25 cellular contexts compared by ENCODE assay signal in the genomic region with DNA sequence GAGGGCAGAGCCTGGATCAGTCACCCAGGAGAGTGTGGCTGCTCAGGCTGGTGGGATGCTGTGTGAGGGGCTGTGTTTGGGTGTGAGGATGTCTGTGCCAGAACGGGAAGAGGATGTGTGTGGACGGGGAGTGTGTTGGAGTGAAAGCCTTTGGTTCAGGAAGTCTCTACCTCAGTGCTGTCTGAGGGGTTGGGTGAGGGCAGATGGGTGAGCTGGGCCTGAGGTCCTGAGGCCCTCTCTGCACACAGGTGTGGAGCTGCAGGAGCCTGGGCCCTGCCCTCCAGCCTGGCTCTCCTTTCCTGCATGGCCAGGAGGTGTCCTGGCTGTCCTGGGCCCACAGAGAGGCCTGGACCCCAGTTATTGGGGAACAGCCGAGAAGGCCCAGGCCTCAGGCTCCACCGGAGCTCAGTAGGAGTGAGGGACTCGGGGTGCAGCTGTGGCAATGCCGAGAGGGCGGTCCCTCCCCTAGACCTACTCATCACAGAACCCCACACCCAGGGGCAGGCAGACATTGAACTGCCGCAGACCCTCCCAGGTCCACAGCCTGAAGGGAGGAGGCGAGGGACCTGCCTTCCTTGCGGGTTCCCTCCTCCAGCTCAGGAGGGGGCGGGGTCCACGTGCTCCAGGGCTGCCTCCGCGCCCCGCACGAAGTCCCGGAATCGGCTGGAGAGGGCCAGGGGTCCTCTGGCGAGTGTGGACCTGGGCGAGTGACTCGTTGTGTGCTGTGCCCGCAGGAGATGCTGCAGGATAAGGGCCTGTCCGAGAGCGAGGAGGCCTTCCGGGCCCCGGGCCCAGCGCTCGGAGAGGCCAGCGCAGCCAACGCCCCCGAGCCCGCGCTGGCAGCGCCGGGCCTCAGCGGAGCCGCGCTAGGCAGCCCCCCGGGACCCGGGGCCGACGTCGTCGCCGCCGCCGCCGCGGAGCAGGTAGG. TPM values are rescaled to one million over a fixed set of nuclear protein-coding genes. Genes with fewer than 3 reads are reported as not detected.
A peak's percentile ranks its signal among the peaks of the same experiment; 100 is the strongest.
DNase-seq lines count a peak whose midpoint lies in the region; ATAC-seq and TF ChIP-seq lines count a peak whose summit lies in the region.
"Had no signal": no experiment of that assay in that cellular context is flagged by ENCODE, and none has a peak within 500 bp of the region (broad histone marks: within the 10 kb centered on the region; RNA-seq: fewer than 3 reads in every experiment).

No MANE protein-coding gene starts in this region.

- no peak overlapping the region for H3K4me3 ChIP-seq in left ventricle myocardium inferior
- H3K4me3 ChIP-seq: MG63, PC-9, SK-N-MC had no signal

- peaks cover 14% of the 10 kb centered on the region for H3K36me3 Mint-ChIP-seq in chondrocyte (ENCODE audit: low read depth)
- no peaks in the 10 kb centered on the region for H3K36me3 Mint-ChIP-seq in type B pancreatic cell

- no peaks in the 10 kb centered on the region for H3K36me3 ChIP-seq in left ventricle myocardium inferior
- H3K36me3 ChIP-seq: MG63, suprapubic skin had no signal

- intact Hi-C loops in Right ventricle myocardium superior (cut with DNase I) (no loop called here), left ventricle myocardium inferior (cut with micrococcal nuclease) (no loop called here)

- ATAC-seq in Right ventricle myocardium superior (ENCODE audit: poor library complexity), result no peak
- ATAC-seq: activated CD8-positive, alpha-beta memory T cell treated with anti-CD3 and anti-CD28 coated beads, Interleukin-2, amount 10 ng/mL, durations not matched to agents 7 days and 5 days; esophagus mucosa; natural killer cell had no signal

- no peak overlapping the region for H3K27ac ChIP-seq in left ventricle myocardium inferior (replicated peaks)
- H3K27ac ChIP-seq: PC-9, SK-N-MC, suprapubic skin had no signal

- peaks cover 100% of the 10 kb centered on the region for H3K27me3 ChIP-seq in left ventricle myocardium inferior (ENCODE audit: low read depth)
- H3K27me3 ChIP-seq: MG63 had no signal

- H3K9me3 Mint-ChIP-seq in chondrocyte (ENCODE audit: low read depth), result no peaks in the 10 kb centered on the region
- peaks cover 4% of the 10 kb centered on the region for H3K9me3 Mint-ChIP-seq in type B pancreatic cell
- H3K9me3 Mint-ChIP-seq: central memory CD8-positive, alpha-beta T cell; natural killer cell had no signal

- DNase-seq in Right ventricle myocardium superior (peak; percentile 22), left ventricle myocardium inferior (no peak), chondrocyte (ENCODE audit: low spot score) (peak; percentile 83), mesenteric fat pad (ENCODE audit: low spot score) (peak; percentile 78), type B pancreatic cell (ENCODE audit: extremely low spot score, unreplicated experiment) (peak; percentile 68), NCI-H82 treated with DMSO at 0.1 percent for 48 hours (lab: John Stamatoyannopoulos, UW; ENCODE audit: unreplicated experiment) (no peak), NCI-H1092 (lab: John Stamatoyannopoulos, UW) (no peak)
- DNase-seq in effector CD8-positive, alpha-beta T cell (lab: John Stamatoyannopoulos, UW), result no peak
- DNase-seq: ACHN; effector CD4-positive, alpha-beta T cell; HFFc6; MG63; natural killer cell; NCI-H187; NCI-H345; PC-9; small intestine; stimulated activated CD4-positive, alpha-beta T cell treated with anti-CD3 and anti-CD28 coated beads, Interleukin-4, amount 100 ng/mL, for 4 hours; T-helper 9 cell had no signal

- H3K4me3 Mint-ChIP-seq in chondrocyte (ENCODE audit: unreplicated experiment) (no peak overlapping the region), type B pancreatic cell (peak overlapping the region; percentile 72)
- H3K4me3 Mint-ChIP-seq: activated CD8-positive, alpha-beta memory T cell treated with anti-CD3 and anti-CD28 coated beads, Interleukin-2, amount 10 ng/mL, durations not matched to agents 7 days and 5 days had no signal

- H3K27me3 Mint-ChIP-seq in chondrocyte (ENCODE audit: low read depth), result peaks cover 75% of the 10 kb centered on the region
- H3K27me3 Mint-ChIP-seq in type B pancreatic cell, result peaks cover 86% of the 10 kb centered on the region

- TF ChIP-seq CTCF in left ventricle myocardium inferior (IDR thresholded peaks at IDR 0.05; ENCODE audit: borderline replicate concordance) (no peak), chondrocyte (IDR thresholded peaks at IDR 0.05) (no peak), type B pancreatic cell (conservative IDR thresholded peaks at IDR 0.05) (no peak)

- H3K27ac Mint-ChIP-seq in chondrocyte (ENCODE audit: unreplicated experiment), result no peak overlapping the region
- no peak overlapping the region for H3K27ac Mint-ChIP-seq in type B pancreatic cell
- H3K27ac Mint-ChIP-seq: activated CD4-positive, alpha-beta T cell treated with anti-CD3 and anti-CD28 coated beads for 36 hours; activated CD8-positive, alpha-beta memory T cell treated with anti-CD3 and anti-CD28 coated beads, Interleukin-2, amount 10 ng/mL, durations not matched to agents 7 days and 5 days; HFFc6; natural killer cell had no signal

- H3K4me1 ChIP-seq in left ventricle myocardium inferior, result peaks cover 40% of the 10 kb centered on the region

- no peaks in the 10 kb centered on the region for H3K9me3 ChIP-seq in left ventricle myocardium inferior (replicated peaks)
- H3K9me3 ChIP-seq: MG63, suprapubic skin had no signal

- H3K4me1 Mint-ChIP-seq in chondrocyte (ENCODE audit: low read depth) (peaks cover 20% of the 10 kb centered on the region), type B pancreatic cell (ENCODE audit: unreplicated experiment) (peaks cover 20% of the 10 kb centered on the region)

RNA-seq across cellular contexts. Expression of gene TBX4, which starts 3.8 kb away (rescaled TPM):
- not detected for total RNA-seq in Right ventricle myocardium superior
- not detected for total RNA-seq in left ventricle myocardium inferior
- total RNA-seq in chondrocyte, result not detected in 3 replicates
- total RNA-seq in mesenteric fat pad, result 0.19 TPM
- total RNA-seq in type B pancreatic cell (ENCODE audit: low replicate concordance), result 0.45 and 1.8 TPM in 2 replicates
- total RNA-seq: activated CD4-positive, alpha-beta T cell treated with anti-CD3 and anti-CD28 coated beads for 36 hours; activated CD8-positive, alpha-beta memory T cell treated with anti-CD3 and anti-CD28 coated beads, Interleukin-2, amount 10 ng/mL, durations not matched to agents 7 days and 5 days; esophagus mucosa; natural killer cell; PC-9 had no signal

RNA-seq across cellular contexts. Expression of gene TBX2, which starts 56.4 kb away (rescaled TPM):
- total RNA-seq in Right ventricle myocardium superior (13.1 TPM), left ventricle myocardium inferior (8.2 TPM), chondrocyte (2.0 to 8.6 TPM (median 8.4 TPM) in 3 replicates), mesenteric fat pad (16.1 TPM), type B pancreatic cell (ENCODE audit: low replicate concordance) (8.7 and 55.9 TPM in 2 replicates)
- total RNA-seq: activated CD4-positive, alpha-beta T cell treated with anti-CD3 and anti-CD28 coated beads for 36 hours; activated CD8-positive, alpha-beta memory T cell treated with anti-CD3 and anti-CD28 coated beads, Interleukin-2, amount 10 ng/mL, durations not matched to agents 7 days and 5 days had no signal

Comparison
In these comparisons a context has a peak if more than half of its experiments do, and no peak if none do; other contexts are left out.
1. DNase-seq: peak in Right ventricle myocardium superior (single experiment), chondrocyte (single experiment), mesenteric fat pad (single experiment) and type B pancreatic cell (single experiment); none in left ventricle myocardium inferior (single experiment), NCI-H82 treated with DMSO at 0.1 percent for 48 hours (single experiment), effector CD8-positive, alpha-beta T cell (single experiment) and NCI-H1092 (single experiment).